In genomic region chr3:188244395-188244861, GRCh38 we compare ENCODE assay signal across 11 cellular contexts.
DNase-seq lines count a peak whose midpoint lies in the region; ATAC-seq and TF ChIP-seq lines count a peak whose summit lies in the region.
"Had no signal": no experiment of that assay in that cellular context is flagged by ENCODE, and none has a peak within 500 bp of the region (broad histone marks: within the 10 kb centered on the region; RNA-seq: fewer than 3 reads in every experiment).

No MANE protein-coding gene starts in this region.

- H3K9me3 ChIP-seq in ascending aorta: no peaks in the 10 kb centered on the region
- H3K9me3 ChIP-seq: neutrophil had no signal

- H3K4me3 Mint-ChIP-seq in GM23338: no peak overlapping the region
- no peak overlapping the region for H3K4me3 Mint-ChIP-seq in activated CD4-positive, alpha-beta memory T cell treated with anti-CD3 and anti-CD28 coated beads, Interleukin-2, amount 10 ng/mL, durations not matched to agents 7 days and 5 days
- H3K4me3 Mint-ChIP-seq: CD4-positive, alpha-beta T cell had no signal

- peak; percentile 40 for ATAC-seq in HG03432 (IDR thresholded peaks at IDR 0.05; ENCODE audit: unreplicated experiment)
- no peak for ATAC-seq in GM23338
- no peak for ATAC-seq in HG03097 (IDR thresholded peaks at IDR 0.05; ENCODE audit: low FRiP score, unreplicated experiment)

- H3K56ac ChIP-seq in mesendoderm (ENCODE audit: low read length): peak overlapping the region; percentile 3

- H3K4me3 ChIP-seq in ascending aorta: no peak overlapping the region
- no peak overlapping the region for H3K4me3 ChIP-seq in mesendoderm (ENCODE audit: low read length)
- H3K4me3 ChIP-seq in GM23338: no peak overlapping the region

- H3K4ac ChIP-seq in mesendoderm (ENCODE audit: low read depth, low read length): no peak overlapping the region

- intact Hi-C loops in ascending aorta (cut with DNase I): no loop called here

- H3K27me3 ChIP-seq in ascending aorta (no peaks in the 10 kb centered on the region), mesendoderm (ENCODE audit: insufficient read depth, low read length, poor library complexity) (no peaks in the 10 kb centered on the region), GM23338 (ENCODE audit: insufficient read depth) (no peaks in the 10 kb centered on the region)
- H3K27me3 ChIP-seq: neutrophil had no signal

- no CpG with 5 or more reads among the region's 2 CpGs for WGBS in mesendoderm (ENCODE audit: extremely low coverage, insufficient coverage, low lambda C conversion rate)

- no peaks in the 10 kb centered on the region for H4K20me1 ChIP-seq in GM23338 (replicated peaks; ENCODE audit: insufficient read depth)

- no peaks in the 10 kb centered on the region; the same call in 2 of the 3 replicates for H3K9me3 Mint-ChIP-seq in GM23338
- H3K9me3 Mint-ChIP-seq in activated CD4-positive, alpha-beta memory T cell treated with anti-CD3 and anti-CD28 coated beads, Interleukin-2, amount 10 ng/mL, durations not matched to agents 7 days and 5 days: no peaks in the 10 kb centered on the region
- H3K9me3 Mint-ChIP-seq: CD4-positive, alpha-beta T cell had no signal

- H3K9me2 ChIP-seq in GM23338 (ENCODE audit: insufficient read depth): no peaks in the 10 kb centered on the region

- H3K27ac ChIP-seq in ascending aorta (peak overlapping the region; percentile 53 to 58), mesendoderm (ENCODE audit: low read depth, low read length) (no peak overlapping the region), GM23338 (ENCODE audit: low read depth) (no peak overlapping the region)
- H3K27ac ChIP-seq: neutrophil had no signal

- no peak overlapping the region for H3K27ac Mint-ChIP-seq in GM23338
- H3K27ac Mint-ChIP-seq in activated CD4-positive, alpha-beta memory T cell treated with anti-CD3 and anti-CD28 coated beads, Interleukin-2, amount 10 ng/mL, durations not matched to agents 7 days and 5 days: no peak overlapping the region
- H3K27ac Mint-ChIP-seq: CD4-positive, alpha-beta T cell had no signal

- H3K4me2 ChIP-seq in mesendoderm (ENCODE audit: low read length): no peak overlapping the region
- H3K4me2 ChIP-seq in GM23338: no peak overlapping the region

- H3K36me3 ChIP-seq in ascending aorta (peaks cover 6 to 9% of the 10 kb centered on the region in 2 donors), mesendoderm (ENCODE audit: control insufficient read depth, insufficient read depth, low read length) (no peaks in the 10 kb centered on the region), GM23338 (ENCODE audit: insufficient read depth) (no peaks in the 10 kb centered on the region)
- H3K36me3 ChIP-seq: neutrophil had no signal

- H2AFZ ChIP-seq in GM23338: no peak overlapping the region

- no peak overlapping the region for H3K9ac ChIP-seq in mesendoderm (ENCODE audit: low read length)

- no peak overlapping the region for H2BK120ac ChIP-seq in mesendoderm (ENCODE audit: low read depth, low read length)

- H3K27me3 Mint-ChIP-seq in GM23338 (ENCODE audit: insufficient read depth, low read depth, poor library complexity): peaks cover 2% of the 10 kb centered on the region
- no peaks in the 10 kb centered on the region for H3K27me3 Mint-ChIP-seq in activated CD4-positive, alpha-beta memory T cell treated with anti-CD3 and anti-CD28 coated beads, Interleukin-2, amount 10 ng/mL, durations not matched to agents 7 days and 5 days
- H3K27me3 Mint-ChIP-seq: CD4-positive, alpha-beta T cell had no signal

- H2BK5ac ChIP-seq in mesendoderm (ENCODE audit: low read length): no peak overlapping the region

- peaks cover 12 to 61% of the 10 kb centered on the region in 2 donors for H3K4me1 ChIP-seq in ascending aorta
- no peaks in the 10 kb centered on the region for H3K4me1 ChIP-seq in mesendoderm (ENCODE audit: control insufficient read depth, low read depth, low read length)
- H3K4me1 ChIP-seq in GM23338 (ENCODE audit: insufficient read depth): no peaks in the 10 kb centered on the region

- no peaks in the 10 kb centered on the region for H3K36me3 Mint-ChIP-seq in GM23338 (ENCODE audit: low read depth)
- H3K36me3 Mint-ChIP-seq in activated CD4-positive, alpha-beta memory T cell treated with anti-CD3 and anti-CD28 coated beads, Interleukin-2, amount 10 ng/mL, durations not matched to agents 7 days and 5 days (ENCODE audit: low read depth): peaks cover 8% of the 10 kb centered on the region

- DNase-seq in ACHN: peak; percentile 28
- DNase-seq in ascending aorta (ENCODE audit: low spot score in 2 of 2): no peak
- no peak for DNase-seq in mesendoderm
- DNase-seq in NOMO-1 (lab: John Stamatoyannopoulos, UW; ENCODE audit: unreplicated experiment in 2 of 2): no peak
- no peak for DNase-seq in GM23338 (ENCODE audit: low spot score)
- DNase-seq in activated CD4-positive, alpha-beta memory T cell treated with anti-CD3 and anti-CD28 coated beads, Interleukin-2, amount 10 ng/mL, durations not matched to agents 7 days and 5 days: no peak
- DNase-seq: CD4-positive, alpha-beta T cell; NCI-H1930 had no signal

- no peak overlapping the region for H2BK15ac ChIP-seq in mesendoderm (replicated peaks; ENCODE audit: low read depth)

- TF ChIP-seq CTCF in ascending aorta (IDR thresholded peaks at IDR 0.05) (no peak), GM23338 (conservative IDR thresholded peaks at IDR 0.05; ENCODE audit: low read depth in 2 of 2) (no peak)

- H2AK5ac ChIP-seq in mesendoderm (ENCODE audit: low read length): no peak overlapping the region

- no peak overlapping the region for H3K23ac ChIP-seq in mesendoderm (ENCODE audit: low read length)

- peaks cover 5% of the 10 kb centered on the region for H3K79me2 ChIP-seq in mesendoderm (ENCODE audit: control insufficient read depth, insufficient read depth, low read length)
- peaks cover 7% of the 10 kb centered on the region; the same call in 1 of the 2 replicates for H3K79me2 ChIP-seq in GM23338 (replicated peaks; ENCODE audit: insufficient read depth)

- H3F3A ChIP-seq in GM23338 (replicated peaks; ENCODE audit: low read depth): no peaks in the 10 kb centered on the region

- no peak overlapping the region for H4K8ac ChIP-seq in mesendoderm (ENCODE audit: low read depth, low read length)

- CTCF ChIA-PET in activated CD4-positive, alpha-beta memory T cell treated with anti-CD3 and anti-CD28 coated beads, Interleukin-2, amount 10 ng/mL, durations not matched to agents 7 days and 5 days (lab: Charles Lee): no interaction called here

- in situ Hi-C loops in ACHN (cut with HindIII; ENCODE audit: low pct_ligation_motif_present, low pct_unique_long_range_greater_than_20kb, low sequenced_read_pairs): no loop called here

- H3K79me1 ChIP-seq in mesendoderm (ENCODE audit: low read length): peaks cover 8% of the 10 kb centered on the region

- peaks cover 6% of the 10 kb centered on the region; the same call in 2 of the 3 replicates for H3K4me1 Mint-ChIP-seq in GM23338
- peaks cover 4% of the 10 kb centered on the region for H3K4me1 Mint-ChIP-seq in activated CD4-positive, alpha-beta memory T cell treated with anti-CD3 and anti-CD28 coated beads, Interleukin-2, amount 10 ng/mL, durations not matched to agents 7 days and 5 days

- POLR2A ChIA-PET in activated CD4-positive, alpha-beta memory T cell treated with anti-CD3 and anti-CD28 coated beads, Interleukin-2, amount 10 ng/mL, durations not matched to agents 7 days and 5 days (lab: Charles Lee): no interaction called here

- H3K18ac ChIP-seq in mesendoderm (ENCODE audit: low read length): no peak overlapping the region

- no peak overlapping the region for H4K5ac ChIP-seq in mesendoderm (ENCODE audit: low read length)

TF ChIP-seq in GM23338, 12 proteins besides CTCF, POLR2A, EP300 and RAD21:
- no peak for TF ChIP-seq CREB1 (CRISPR knock-in tag; IDR thresholded peaks at IDR 0.05; ENCODE audit: low read depth)
- no peak for TF ChIP-seq NANOG (IDR thresholded peaks at IDR 0.05; ENCODE audit: borderline replicate concordance)
- no peak for TF ChIP-seq POLR2AphosphoS5 (IDR thresholded peaks at IDR 0.05; ENCODE audit: low read depth)
- TF ChIP-seq, protein P1, sequence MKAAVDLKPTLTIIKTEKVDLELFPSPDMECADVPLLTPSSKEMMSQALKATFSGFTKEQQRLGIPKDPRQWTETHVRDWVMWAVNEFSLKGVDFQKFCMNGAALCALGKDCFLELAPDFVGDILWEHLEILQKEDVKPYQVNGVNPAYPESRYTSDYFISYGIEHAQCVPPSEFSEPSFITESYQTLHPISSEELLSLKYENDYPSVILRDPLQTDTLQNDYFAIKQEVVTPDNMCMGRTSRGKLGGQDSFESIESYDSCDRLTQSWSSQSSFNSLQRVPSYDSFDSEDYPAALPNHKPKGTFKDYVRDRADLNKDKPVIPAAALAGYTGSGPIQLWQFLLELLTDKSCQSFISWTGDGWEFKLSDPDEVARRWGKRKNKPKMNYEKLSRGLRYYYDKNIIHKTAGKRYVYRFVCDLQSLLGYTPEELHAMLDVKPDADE (IDR thresholded peaks at IDR 0.05): no peak
- TF ChIP-seq, protein P2, sequence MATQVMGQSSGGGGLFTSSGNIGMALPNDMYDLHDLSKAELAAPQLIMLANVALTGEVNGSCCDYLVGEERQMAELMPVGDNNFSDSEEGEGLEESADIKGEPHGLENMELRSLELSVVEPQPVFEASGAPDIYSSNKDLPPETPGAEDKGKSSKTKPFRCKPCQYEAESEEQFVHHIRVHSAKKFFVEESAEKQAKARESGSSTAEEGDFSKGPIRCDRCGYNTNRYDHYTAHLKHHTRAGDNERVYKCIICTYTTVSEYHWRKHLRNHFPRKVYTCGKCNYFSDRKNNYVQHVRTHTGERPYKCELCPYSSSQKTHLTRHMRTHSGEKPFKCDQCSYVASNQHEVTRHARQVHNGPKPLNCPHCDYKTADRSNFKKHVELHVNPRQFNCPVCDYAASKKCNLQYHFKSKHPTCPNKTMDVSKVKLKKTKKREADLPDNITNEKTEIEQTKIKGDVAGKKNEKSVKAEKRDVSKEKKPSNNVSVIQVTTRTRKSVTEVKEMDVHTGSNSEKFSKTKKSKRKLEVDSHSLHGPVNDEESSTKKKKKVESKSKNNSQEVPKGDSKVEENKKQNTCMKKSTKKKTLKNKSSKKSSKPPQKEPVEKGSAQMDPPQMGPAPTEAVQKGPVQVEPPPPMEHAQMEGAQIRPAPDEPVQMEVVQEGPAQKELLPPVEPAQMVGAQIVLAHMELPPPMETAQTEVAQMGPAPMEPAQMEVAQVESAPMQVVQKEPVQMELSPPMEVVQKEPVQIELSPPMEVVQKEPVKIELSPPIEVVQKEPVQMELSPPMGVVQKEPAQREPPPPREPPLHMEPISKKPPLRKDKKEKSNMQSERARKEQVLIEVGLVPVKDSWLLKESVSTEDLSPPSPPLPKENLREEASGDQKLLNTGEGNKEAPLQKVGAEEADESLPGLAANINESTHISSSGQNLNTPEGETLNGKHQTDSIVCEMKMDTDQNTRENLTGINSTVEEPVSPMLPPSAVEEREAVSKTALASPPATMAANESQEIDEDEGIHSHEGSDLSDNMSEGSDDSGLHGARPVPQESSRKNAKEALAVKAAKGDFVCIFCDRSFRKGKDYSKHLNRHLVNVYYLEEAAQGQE (IDR thresholded peaks at IDR 0.05; ENCODE audit: unreplicated experiment): no peak
- no peak for TF ChIP-seq ZNF331 (CRISPR knock-in tag; IDR thresholded peaks at IDR 0.05; ENCODE audit: low read depth)
- TF ChIP-seq ZNF114 (CRISPR knock-in tag; IDR thresholded peaks at IDR 0.05): no peak
- TF ChIP-seq EZH2 (IDR thresholded peaks at IDR 0.05; ENCODE audit: low read depth, unreplicated experiment): no peak
- TF ChIP-seq STAT1 (IDR thresholded peaks at IDR 0.05; ENCODE audit: unreplicated experiment): no peak

Comparison
In these comparisons a context has a peak if more than half of its experiments do, and no peak if none do; other contexts are left out.
1. H3K27ac ChIP-seq: peak in ascending aorta (2 of 2); none in mesendoderm (single experiment) and GM23338 (single experiment).